ENCODE assay signal across 1 cellular context in genomic region chr2:21096458-21096857, GRCh38.
TF ChIP-seq lines count a peak whose summit lies in the region.

No MANE protein-coding gene starts in this region.

TF ChIP-seq in HepG2, 621 proteins besides CTCF, POLR2A, EP300 and RAD21 (continues in another document):
- TF ChIP-seq AHDC1 (CRISPR knock-in tag; IDR thresholded peaks at IDR 0.05; ENCODE audit: borderline replicate concordance) (no peak), CBX5 (CRISPR knock-in tag; IDR thresholded peaks at IDR 0.05; ENCODE audit: borderline replicate concordance) (no peak), PHF21A (CRISPR knock-in tag; IDR thresholded peaks at IDR 0.05) (no peak), CSRNP2 (CRISPR knock-in tag; conservative IDR thresholded peaks at IDR 0.05; ENCODE audit: low read depth) (no peak), TEAD3 (CRISPR knock-in tag; optimal IDR thresholded peaks at IDR 0.05; ENCODE audit: borderline replicate concordance) (peak; percentile 81), ZNF644 (CRISPR knock-in tag; IDR thresholded peaks at IDR 0.05; ENCODE audit: low read depth) (0 out of 2 replicates have a peak, but pooled peaks have one; percentile 40), IRF9 (CRISPR knock-in tag; IDR thresholded peaks at IDR 0.05; ENCODE audit: borderline replicate concordance) (no peak), SOX13 (IDR thresholded peaks at IDR 0.05) (no peak), SOX13 (CRISPR knock-in tag; conservative IDR thresholded peaks at IDR 0.05 in 1 of 2, IDR thresholded peaks at IDR 0.05 in 1 of 2) (peak in 1 of 2 experiments; percentile 71; a peak in 2 of 4 replicates), ZNF792 (CRISPR knock-in tag; IDR thresholded peaks at IDR 0.05) (no peak), ZNF761 (CRISPR knock-in tag; conservative IDR thresholded peaks at IDR 0.05) (no peak), EEA1 (CRISPR knock-in tag; IDR thresholded peaks at IDR 0.05; ENCODE audit: borderline replicate concordance) (no peak), FOXA3 (CRISPR knock-in tag; IDR thresholded peaks at IDR 0.05) (peak; percentile 34; the same call in 1 of the 2 replicates), AGO1 (IDR thresholded peaks at IDR 0.05; ENCODE audit: low read depth, low read length, poor library complexity, severe bottlenecking) (no peak), KMT2B (CRISPR knock-in tag; IDR thresholded peaks at IDR 0.05) (0 out of 2 replicates have a peak, but pooled peaks have one; percentile 23), POLR2AphosphoS2 (IDR thresholded peaks at IDR 0.05; ENCODE audit: low read depth, low read length) (no peak), MLX (CRISPR knock-in tag; IDR thresholded peaks at IDR 0.05) (no peak), MAFF (IDR thresholded peaks at IDR 0.05; ENCODE audit: low read depth, low read length) (no peak), ZNF292 (CRISPR knock-in tag; IDR thresholded peaks at IDR 0.05; ENCODE audit: borderline replicate concordance, low read depth) (peak; percentile 33; the same call in 1 of the 2 replicates), ZNF772 (CRISPR knock-in tag; IDR thresholded peaks at IDR 0.05) (no peak), YEATS2 (CRISPR knock-in tag; IDR thresholded peaks at IDR 0.05; ENCODE audit: borderline replicate concordance) (no peak), ZNF720 (CRISPR knock-in tag; IDR thresholded peaks at IDR 0.05) (no peak), MTERF4 (CRISPR knock-in tag; IDR thresholded peaks at IDR 0.05) (no peak), HOXD1 (CRISPR knock-in tag; IDR thresholded peaks at IDR 0.05) (no peak), CERS6 (CRISPR knock-in tag; IDR thresholded peaks at IDR 0.05) (no peak), GATAD2A (CRISPR knock-in tag; IDR thresholded peaks at IDR 0.05) (peak; percentile 72), RNF2 (conservative IDR thresholded peaks at IDR 0.05; ENCODE audit: low read depth) (no peak), SAP130 (CRISPR knock-in tag; IDR thresholded peaks at IDR 0.05; ENCODE audit: low read depth) (0 out of 2 replicates have a peak, but pooled peaks have one; percentile 37), MXD1 (CRISPR knock-in tag; IDR thresholded peaks at IDR 0.05) (no peak), ZNF331 (CRISPR knock-in tag; IDR thresholded peaks at IDR 0.05) (peak; percentile 60), KLF12 (CRISPR knock-in tag; IDR thresholded peaks at IDR 0.05; ENCODE audit: borderline replicate concordance) (no peak), SP5 (CRISPR knock-in tag; IDR thresholded peaks at IDR 0.05; ENCODE audit: borderline replicate concordance, low read depth) (0 out of 2 replicates have a peak, but pooled peaks have one; percentile 32), PTBP1 (IDR thresholded peaks at IDR 0.05; ENCODE audit: low read depth, low read length, poor library complexity, severe bottlenecking) (no peak), SUZ12 (IDR thresholded peaks at IDR 0.05; ENCODE audit: low read depth, low read length) (no peak), SMC3 (IDR thresholded peaks at IDR 0.05; ENCODE audit: low read length) (0 out of 2 replicates have a peak, but pooled peaks have one; percentile 18), ATF7 (IDR thresholded peaks at IDR 0.05) (no peak), ATF7 (CRISPR knock-in tag; IDR thresholded peaks at IDR 0.05) (no peak), GATAD1 (CRISPR knock-in tag; IDR thresholded peaks at IDR 0.05) (no peak), ZNF800 (CRISPR knock-in tag; IDR thresholded peaks at IDR 0.05) (no peak), SOX6 (IDR thresholded peaks at IDR 0.05) (no peak), SOX6 (CRISPR knock-in tag; IDR thresholded peaks at IDR 0.05) (peak; percentile 33; the same call in 1 of the 2 replicates), SIX1 (CRISPR knock-in tag; IDR thresholded peaks at IDR 0.05; ENCODE audit: borderline replicate concordance) (0 out of 2 replicates have a peak, but pooled peaks have one; percentile 20), ZBTB43 (CRISPR knock-in tag; conservative IDR thresholded peaks at IDR 0.05) (no peak), DRAP1 (CRISPR knock-in tag; IDR thresholded peaks at IDR 0.05) (no peak), FOXA1 (IDR thresholded peaks at IDR 0.05) (no peak), FOXA1 (CRISPR knock-in tag; IDR thresholded peaks at IDR 0.05) (no peak), ZNF7 (CRISPR knock-in tag; IDR thresholded peaks at IDR 0.05) (0 out of 2 replicates have a peak, but pooled peaks have one; percentile 38), KAT7 (CRISPR knock-in tag; IDR thresholded peaks at IDR 0.05; ENCODE audit: borderline replicate concordance) (no peak), SNRNP70 (IDR thresholded peaks at IDR 0.05; ENCODE audit: low read depth, low read length) (no peak), ZNF281 (CRISPR knock-in tag; IDR thresholded peaks at IDR 0.05; ENCODE audit: borderline replicate concordance) (no peak), PHF8 (CRISPR knock-in tag; IDR thresholded peaks at IDR 0.05) (no peak)
